Comparison of ENCODE assay signal across 20 cellular contexts in genomic region chr3:154972951-154973350, GRCh38.
DNase-seq lines count a peak whose midpoint lies in the region; ATAC-seq and TF ChIP-seq lines count a peak whose summit lies in the region.
"Had no signal": no experiment of that assay in that cellular context is flagged by ENCODE, and none has a peak within 500 bp of the region (broad histone marks: within the 10 kb centered on the region; RNA-seq: fewer than 3 reads in every experiment).

No MANE protein-coding gene starts in this region.

- TF ChIP-seq CTCF in AG04449 (IDR thresholded peaks at IDR 0.05; ENCODE audit: insufficient read depth, low read length, missing control alignments) (no peak), MM.1S (IDR thresholded peaks at IDR 0.05; ENCODE audit: low read length) (no peak), breast epithelium (IDR thresholded peaks at IDR 0.05) (no peak)
- TF ChIP-seq CTCF in CD8-positive, alpha-beta T cell (IDR thresholded peaks at IDR 0.05): no peak

- no peaks in the 10 kb centered on the region for H3K36me3 ChIP-seq in MM.1S (replicated peaks; ENCODE audit: insufficient read depth, low read length)
- H3K36me3 ChIP-seq in breast epithelium: no peaks in the 10 kb centered on the region
- H3K36me3 ChIP-seq in CD8-positive, alpha-beta T cell (ENCODE audit: insufficient read depth, low read length): no peaks in the 10 kb centered on the region
- H3K36me3 ChIP-seq: BLaER1, Peyer's patch, SJSA1 had no signal

- DNase-seq in AG04449 (ENCODE audit: low read depth, low spot score): peak; percentile 73
- peak; percentile 27 for DNase-seq in MM.1S
- no peak for DNase-seq in breast epithelium (ENCODE audit: low spot score in 2 of 2)
- DNase-seq in iris pigment epithelial cell (ENCODE audit: low read depth): peak; percentile 98
- DNase-seq in activated T-cell treated with anti-CD3 and anti-CD28 coated beads for 4 hours: no peak
- no peak for DNase-seq in CD8-positive, alpha-beta T cell
- DNase-seq: 8988T; activated CD8-positive, alpha-beta memory T cell treated with anti-CD3 and anti-CD28 coated beads, Interleukin-2, amount 50 U/mL, for 4 hours; left cardiac atrium; mesendoderm; naive thymus-derived CD8-positive, alpha-beta T cell; NCI-H187 treated with DMSO at 0.1 percent for 48 hours; NCI-H345; Peyer's patch had no signal

- no peaks in the 10 kb centered on the region for H3K79me2 ChIP-seq in MM.1S (ENCODE audit: low read length)

- CTCF ChIA-PET in AG04449 (lab: Yijun Ruan, JAX): no interaction called here
- CTCF ChIA-PET in CD8-positive, alpha-beta T cell (lab: Charles Lee): no interaction called here

- H3F3A ChIP-seq in MM.1S (ENCODE audit: insufficient read depth, low read length): no peaks in the 10 kb centered on the region

- ATAC-seq in HG03342 (IDR thresholded peaks at IDR 0.05; ENCODE audit: unreplicated experiment): no peak
- ATAC-seq in CD8-positive, alpha-beta T cell: no peak
- no peak for ATAC-seq in HG03521 (IDR thresholded peaks at IDR 0.05; ENCODE audit: unreplicated experiment)
- ATAC-seq: left cardiac atrium; naive thymus-derived CD8-positive, alpha-beta T cell had no signal

- intact Hi-C loops in breast epithelium (cut with DNase I; ENCODE audit: low total_unique reads): no loop called here
- intact Hi-C loops in CD8-positive, alpha-beta T cell (cut with DNase I, micrococcal nuclease): no loop called here

- TF ChIP-seq POLR2A in breast epithelium (IDR thresholded peaks at IDR 0.05): no peak

- H3K4me1 Mint-ChIP-seq in CD8-positive, alpha-beta T cell (ENCODE audit: low read depth): no peaks in the 10 kb centered on the region
- H3K4me1 Mint-ChIP-seq: naive thymus-derived CD8-positive, alpha-beta T cell had no signal

- no peak overlapping the region for H3K27ac Mint-ChIP-seq in CD8-positive, alpha-beta T cell
- H3K27ac Mint-ChIP-seq: naive thymus-derived CD8-positive, alpha-beta T cell; T-helper 1 cell treated with Interleukin-12 subunit alpha and Interleukin-12 subunit beta and Interleukin-4 antibody, amounts not matched to agents 30 μg/mL and 1 μg/mL, for 36 hours had no signal

- no peaks in the 10 kb centered on the region for H3K27me3 Mint-ChIP-seq in CD8-positive, alpha-beta T cell (ENCODE audit: low read depth)
- H3K27me3 Mint-ChIP-seq: naive thymus-derived CD8-positive, alpha-beta T cell had no signal

- no peak overlapping the region for H3K9ac ChIP-seq in MM.1S (ENCODE audit: low read length)
- H3K9ac ChIP-seq: BLaER1 had no signal

- H3K4me1 ChIP-seq in MM.1S (ENCODE audit: low read length) (peaks cover 13% of the 10 kb centered on the region), breast epithelium (peaks cover 0 to 12% of the 10 kb centered on the region in 2 donors)
- H3K4me1 ChIP-seq in CD8-positive, alpha-beta T cell (ENCODE audit: insufficient read depth, low read length): no peaks in the 10 kb centered on the region
- H3K4me1 ChIP-seq: BLaER1, Peyer's patch, SJSA1 had no signal

- H3K9me3 ChIP-seq in MM.1S (replicated peaks; ENCODE audit: insufficient read depth, low read length) (no peaks in the 10 kb centered on the region), breast epithelium (no peaks in the 10 kb centered on the region)
- H3K9me3 ChIP-seq in CD8-positive, alpha-beta T cell (ENCODE audit: low read length): no peaks in the 10 kb centered on the region
- H3K9me3 ChIP-seq: BLaER1, Peyer's patch, SJSA1 had no signal

- H4K20me1 ChIP-seq in MM.1S (ENCODE audit: insufficient read depth, low read length): no peaks in the 10 kb centered on the region
- H4K20me1 ChIP-seq: BLaER1 had no signal

- H3K27ac ChIP-seq in MM.1S (ENCODE audit: low read length): no peak overlapping the region
- H3K27ac ChIP-seq in breast epithelium: peak overlapping the region; percentile 67 to 81
- no peak overlapping the region for H3K27ac ChIP-seq in CD8-positive, alpha-beta T cell (ENCODE audit: low read depth, low read length)
- H3K27ac ChIP-seq: BLaER1, Peyer's patch, SJSA1, VCaP had no signal

- no peak overlapping the region for H3K4me3 Mint-ChIP-seq in CD8-positive, alpha-beta T cell
- H3K4me3 Mint-ChIP-seq: naive thymus-derived CD8-positive, alpha-beta T cell; T-helper 1 cell treated with Interleukin-12 subunit alpha and Interleukin-12 subunit beta and Interleukin-4 antibody, amounts not matched to agents 30 μg/mL and 1 μg/mL, for 36 hours had no signal

- no peaks in the 10 kb centered on the region for H3K9me3 Mint-ChIP-seq in CD8-positive, alpha-beta T cell
- H3K9me3 Mint-ChIP-seq: naive thymus-derived CD8-positive, alpha-beta T cell; T-helper 1 cell treated with Interleukin-12 subunit alpha and Interleukin-12 subunit beta and Interleukin-4 antibody, amounts not matched to agents 30 μg/mL and 1 μg/mL, for 36 hours had no signal

- no peaks in the 10 kb centered on the region for H3K36me3 Mint-ChIP-seq in CD8-positive, alpha-beta T cell
- H3K36me3 Mint-ChIP-seq: naive thymus-derived CD8-positive, alpha-beta T cell had no signal

- H3K4me3 ChIP-seq in AG04449 (ENCODE audit: low read depth, low read length) (no peak overlapping the region), MM.1S (ENCODE audit: low read length) (no peak overlapping the region), breast epithelium (no peak overlapping the region)
- no peak overlapping the region for H3K4me3 ChIP-seq in CD8-positive, alpha-beta T cell (ENCODE audit: low read depth, low read length)
- H3K4me3 ChIP-seq: BLaER1, Peyer's patch, SJSA1 had no signal

- POLR2A ChIA-PET in AG04449 (lab: Yijun Ruan, JAX): no interaction called here
- POLR2A ChIA-PET in CD8-positive, alpha-beta T cell (lab: Charles Lee): no interaction called here

- H3K4me2 ChIP-seq in MM.1S (ENCODE audit: low read depth, low read length): peak overlapping the region; percentile 4; the same call in 1 of the 2 replicates
- H3K4me2 ChIP-seq: BLaER1 had no signal

- no peak overlapping the region for H2AFZ ChIP-seq in MM.1S (ENCODE audit: low read length)

- H3K27me3 ChIP-seq in MM.1S (replicated peaks; ENCODE audit: insufficient read depth, low read length) (no peaks in the 10 kb centered on the region), breast epithelium (no peaks in the 10 kb centered on the region)
- no peaks in the 10 kb centered on the region for H3K27me3 ChIP-seq in CD8-positive, alpha-beta T cell (ENCODE audit: insufficient read depth, low read length)
- H3K27me3 ChIP-seq: BLaER1, Peyer's patch, SJSA1 had no signal

- H3K9me2 ChIP-seq in MM.1S (replicated peaks; ENCODE audit: insufficient read depth, low read length): no peaks in the 10 kb centered on the region

Comparison
In these comparisons a context has a peak if more than half of its experiments do, and no peak if none do; other contexts are left out.
1. DNase-seq: peak in AG04449 (single experiment), MM.1S (single experiment) and iris pigment epithelial cell (single experiment); none in breast epithelium (0 of 2), activated T-cell treated with anti-CD3 and anti-CD28 coated beads for 4 hours (single experiment) and CD8-positive, alpha-beta T cell (0 of 7).
2. H3K27ac ChIP-seq: peak in breast epithelium (2 of 2); none in MM.1S (single experiment) and CD8-positive, alpha-beta T cell (single experiment).